In the genomic region with DNA sequence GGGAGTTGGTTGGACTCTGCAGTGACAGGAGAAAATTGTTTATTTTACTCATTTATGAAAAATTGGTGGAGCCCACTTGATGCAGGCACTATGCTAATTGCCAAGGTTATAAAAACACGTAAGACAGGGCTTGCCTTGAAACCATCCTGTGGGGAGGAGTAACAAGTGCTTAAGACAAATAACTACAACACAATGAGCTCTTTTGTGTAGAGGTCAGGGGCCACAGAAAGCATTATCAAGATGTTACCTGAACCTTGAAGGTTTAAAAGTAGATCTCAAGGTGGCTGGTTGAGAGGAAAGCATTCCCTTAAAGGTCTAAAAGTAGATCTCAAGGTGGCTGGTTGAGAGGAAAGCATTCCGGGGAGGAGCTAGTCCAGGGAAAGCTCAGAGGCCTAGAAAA, we compare ENCODE assay signal across 20 cellular contexts.
"Had no signal": no experiment of that assay in that cellular context is flagged by ENCODE, and none has a peak within 500 bp of the region (broad histone marks: within the 10 kb centered on the region; RNA-seq: fewer than 3 reads in every experiment).

No MANE protein-coding gene starts in this region.

- H3K27me3 Mint-ChIP-seq: effector memory CD8-positive, alpha-beta T cell had no signal

- H3K4me1 ChIP-seq: gastrocnemius medialis, lower lobe of right lung, prostate gland, right atrium auricular region, stomach, thyroid gland had no signal

- ATAC-seq: effector memory CD8-positive, alpha-beta T cell; gastrocnemius medialis; left ventricle myocardium superior; lower lobe of right lung; natural killer cell treated with Interleukin-12 subunit alpha and Interleukin-12 subunit beta and Interleukin-15 and Interleukin-18, amount 100 ng/mL, for 72 hours; sciatic nerve; stimulated activated effector memory CD8-positive, alpha-beta T cell treated with anti-CD3 and anti-CD28 coated beads, Interleukin-12 subunit alpha, Interleukin-12 subunit beta, amount 100 ng/mL, for 72 hours had no signal

- H3K4me1 Mint-ChIP-seq: stimulated activated effector memory CD8-positive, alpha-beta T cell treated with anti-CD3 and anti-CD28 coated beads, Interleukin-12 subunit alpha, Interleukin-12 subunit beta, amount 100 ng/mL, for 72 hours had no signal

- H3K9me3 ChIP-seq: gastrocnemius medialis, lower lobe of right lung, prostate gland, right atrium auricular region, stomach, thyroid gland had no signal

- H3K4me3 Mint-ChIP-seq: effector memory CD8-positive, alpha-beta T cell; natural killer cell treated with Interleukin-12 subunit alpha and Interleukin-12 subunit beta and Interleukin-15 and Interleukin-18, amount 100 ng/mL, for 72 hours; neural crest cell; stimulated activated effector memory CD8-positive, alpha-beta T cell treated with anti-CD3 and anti-CD28 coated beads, Interleukin-12 subunit alpha, Interleukin-12 subunit beta, amount 100 ng/mL, for 72 hours had no signal

- H3K27me3 ChIP-seq: gastrocnemius medialis, right atrium auricular region, stomach, thyroid gland had no signal

- H3K36me3 ChIP-seq: gastrocnemius medialis, lower lobe of right lung, prostate gland, right atrium auricular region, stomach, thyroid gland had no signal

- H3K4me3 ChIP-seq: coronary artery, gastrocnemius medialis, lower lobe of right lung, prostate gland, right atrium auricular region, smooth muscle cell, stomach, thyroid gland had no signal

- H3K27ac Mint-ChIP-seq: effector memory CD8-positive, alpha-beta T cell; natural killer cell treated with Interleukin-12 subunit alpha and Interleukin-12 subunit beta and Interleukin-15 and Interleukin-18, amount 100 ng/mL, for 72 hours; stimulated activated effector memory CD8-positive, alpha-beta T cell treated with anti-CD3 and anti-CD28 coated beads, Interleukin-12 subunit alpha, Interleukin-12 subunit beta, amount 100 ng/mL, for 72 hours had no signal

- DNase-seq: effector memory CD8-positive, alpha-beta T cell; foreskin fibroblast; gastrocnemius medialis; head of caudate nucleus; left ventricle myocardium superior; lower lobe of right lung; stimulated activated CD4-positive, alpha-beta T cell treated with anti-CD3 and anti-CD28 coated beads, Interleukin-2, amount 100 ng/mL, for 24 hours; stimulated activated CD4-positive, alpha-beta T cell treated with anti-CD3 and anti-CD28 coated beads, Interleukin-4, amount 100 ng/mL, for 24 hours; stimulated activated naive CD4-positive, alpha-beta T cell treated with Interleukin-2 at 50 U/mL for 16 hours; stomach; thyroid gland; trophoblast cell had no signal

- H3K9me3 Mint-ChIP-seq: natural killer cell treated with Interleukin-12 subunit alpha and Interleukin-12 subunit beta and Interleukin-15 and Interleukin-18, amount 100 ng/mL, for 72 hours; neural crest cell had no signal

- H3K36me3 Mint-ChIP-seq: natural killer cell treated with Interleukin-12 subunit alpha and Interleukin-12 subunit beta and Interleukin-15 and Interleukin-18, amount 100 ng/mL, for 72 hours; stimulated activated effector memory CD8-positive, alpha-beta T cell treated with anti-CD3 and anti-CD28 coated beads, Interleukin-12 subunit alpha, Interleukin-12 subunit beta, amount 100 ng/mL, for 72 hours had no signal

- H3K27ac ChIP-seq: coronary artery, gastrocnemius medialis, lower lobe of right lung, prostate gland, right atrium auricular region, stomach, thyroid gland had no signal

- H3K4me2 ChIP-seq: smooth muscle cell had no signal
